In genomic region chr5:88172847-88173758, GRCh38 we compare ENCODE assay signal across 17 cellular contexts.
DNase-seq lines count a peak whose midpoint lies in the region; ATAC-seq and TF ChIP-seq lines count a peak whose summit lies in the region.
"Had no signal": no experiment of that assay in that cellular context is flagged by ENCODE, and none has a peak within 500 bp of the region (broad histone marks: within the 10 kb centered on the region; RNA-seq: fewer than 3 reads in every experiment).

No MANE protein-coding gene starts in this region.

- H3K27ac ChIP-seq in HUES48 (ENCODE audit: low read depth, low read length) (peak overlapping the region; percentile 54), WERI-Rb-1 (peak overlapping the region; percentile 40; the same call in 1 of the 2 replicates), suprapubic skin (no peak overlapping the region)
- H3K27ac ChIP-seq: gastroesophageal sphincter, Peyer's patch, prostate gland had no signal

- H3K4me1 Mint-ChIP-seq in T-helper 17 cell, result no peaks in the 10 kb centered on the region

- no peaks in the 10 kb centered on the region for H3K27me3 Mint-ChIP-seq in T-helper 17 cell

- H3K4me3 Mint-ChIP-seq in T-helper 17 cell, result no peak overlapping the region

- no peak overlapping the region; the same call in 1 of the 2 replicates for H3K4me3 ChIP-seq in HUES48 (ENCODE audit: low read depth, low read length)
- no peak overlapping the region for H3K4me3 ChIP-seq in WERI-Rb-1 (ENCODE audit: low read depth, low read length)
- H3K4me3 ChIP-seq in suprapubic skin, result no peak overlapping the region
- H3K4me3 ChIP-seq: gastroesophageal sphincter, Peyer's patch, prostate gland had no signal

- H3K27me3 ChIP-seq in HUES48 (ENCODE audit: control insufficient read depth, insufficient read depth, low read length), result no peaks in the 10 kb centered on the region
- H3K27me3 ChIP-seq in WERI-Rb-1 (ENCODE audit: insufficient read depth, low read depth, severe bottlenecking), result no peaks in the 10 kb centered on the region
- H3K27me3 ChIP-seq in suprapubic skin, result peaks cover 3% of the 10 kb centered on the region
- H3K27me3 ChIP-seq: Peyer's patch had no signal

- H3K4me1 ChIP-seq in HUES48 (ENCODE audit: control insufficient read depth, insufficient read depth, low read length) (peaks cover 9% of the 10 kb centered on the region), suprapubic skin (no peaks in the 10 kb centered on the region)
- H3K4me1 ChIP-seq: gastroesophageal sphincter, Peyer's patch, prostate gland had no signal

- H3K9ac ChIP-seq in HUES48 (ENCODE audit: low read depth, low read length), result no peak overlapping the region

- DNase-seq in Daoy (ENCODE audit: low read depth) (peak; percentile 12), WERI-Rb-1 (peak; percentile 56), left colon (peak in 1 of 2 donors; percentile 18), T-helper 17 cell (no peak), suprapubic skin (ENCODE audit: low spot score in 2 of 2) (no peak), D341Med (ENCODE audit: low spot score) (no peak)
- no peak for DNase-seq in activated effector memory CD4-positive, alpha-beta T cell treated with anti-CD3 and anti-CD28 coated beads, Interleukin-2, amount 50 U/mL, for 16 hours
- DNase-seq: AML-193; effector CD8-positive, alpha-beta T cell; kidney; NCI-H226; stimulated activated CD4-positive, alpha-beta T cell treated with anti-CD3 and anti-CD28 coated beads, Interleukin-15, amount 100 ng/mL, for 24 hours had no signal

- intact Hi-C loops in left colon (cut with DNase I, micrococcal nuclease), result no loop called here

- H3K36me3 Mint-ChIP-seq in T-helper 17 cell (ENCODE audit: low read depth), result no peaks in the 10 kb centered on the region

- ATAC-seq in left colon (peak; percentile 45), T-helper 17 cell (no peak)
- ATAC-seq: activated naive CD4-positive, alpha-beta T cell treated with anti-CD3 and anti-CD28 coated beads, Interleukin-2, amount 50 U/mL, for 72 hours; gastroesophageal sphincter had no signal

- TF ChIP-seq CTCF in WERI-Rb-1 (IDR thresholded peaks at IDR 0.05; ENCODE audit: low read depth, low read length), result no peak
- no peak for TF ChIP-seq CTCF in suprapubic skin (IDR thresholded peaks at IDR 0.05)

- no peak for TF ChIP-seq POLR2A in suprapubic skin (IDR thresholded peaks at IDR 0.05)

- H3K9me3 ChIP-seq in HUES48 (ENCODE audit: control insufficient read depth, insufficient read depth, low read length) (peaks cover 11% of the 10 kb centered on the region; the same call in 1 of the 2 replicates), WERI-Rb-1 (ENCODE audit: severe bottlenecking) (peaks cover 8% of the 10 kb centered on the region), T-helper 17 cell (ENCODE audit: control insufficient read depth, low read length, poor library complexity, severe bottlenecking) (no peaks in the 10 kb centered on the region), suprapubic skin (peaks cover 8% of the 10 kb centered on the region)
- H3K9me3 ChIP-seq: Peyer's patch, prostate gland had no signal

- H3K27ac Mint-ChIP-seq in T-helper 17 cell, result no peak overlapping the region

- no peak for TF ChIP-seq EP300 in suprapubic skin (IDR thresholded peaks at IDR 0.05)

- H3K36me3 ChIP-seq in HUES48 (ENCODE audit: control insufficient read depth, insufficient read depth, low read length) (no peaks in the 10 kb centered on the region), WERI-Rb-1 (no peaks in the 10 kb centered on the region), suprapubic skin (no peaks in the 10 kb centered on the region)
- H3K36me3 ChIP-seq: gastroesophageal sphincter, Peyer's patch, prostate gland had no signal

- WGBS in suprapubic skin, result 75% methylated on average over 13 of the region's 14 CpGs

Comparison
In these comparisons a context has a peak if more than half of its experiments do, and no peak if none do; other contexts are left out.
1. DNase-seq: peak in Daoy (single experiment) and WERI-Rb-1 (single experiment); none in T-helper 17 cell (0 of 3), suprapubic skin (0 of 2), activated effector memory CD4-positive, alpha-beta T cell treated with anti-CD3 and anti-CD28 coated beads, Interleukin-2, amount 50 U/mL, for 16 hours (single experiment) and D341Med (single experiment).